In genomic region chr22:19962246-19962908, GRCh38 we compare ENCODE assay signal across 1 cellular context.
TF ChIP-seq lines count a peak whose summit lies in the region.

No MANE protein-coding gene starts in this region.

TF ChIP-seq in HepG2, 621 proteins besides CTCF, POLR2A, EP300 and RAD21 (continued from another document and continues in another):
- TF ChIP-seq, protein P1, sequence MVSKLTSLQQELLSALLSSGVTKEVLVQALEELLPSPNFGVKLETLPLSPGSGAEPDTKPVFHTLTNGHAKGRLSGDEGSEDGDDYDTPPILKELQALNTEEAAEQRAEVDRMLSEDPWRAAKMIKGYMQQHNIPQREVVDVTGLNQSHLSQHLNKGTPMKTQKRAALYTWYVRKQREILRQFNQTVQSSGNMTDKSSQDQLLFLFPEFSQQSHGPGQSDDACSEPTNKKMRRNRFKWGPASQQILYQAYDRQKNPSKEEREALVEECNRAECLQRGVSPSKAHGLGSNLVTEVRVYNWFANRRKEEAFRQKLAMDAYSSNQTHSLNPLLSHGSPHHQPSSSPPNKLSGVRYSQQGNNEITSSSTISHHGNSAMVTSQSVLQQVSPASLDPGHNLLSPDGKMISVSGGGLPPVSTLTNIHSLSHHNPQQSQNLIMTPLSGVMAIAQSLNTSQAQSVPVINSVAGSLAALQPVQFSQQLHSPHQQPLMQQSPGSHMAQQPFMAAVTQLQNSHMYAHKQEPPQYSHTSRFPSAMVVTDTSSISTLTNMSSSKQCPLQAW (CRISPR knock-in tag; IDR thresholded peaks at IDR 0.05), result no peak; the same call in 1 of the 2 replicates
- TF ChIP-seq ZNF501 (CRISPR knock-in tag; IDR thresholded peaks at IDR 0.05), result no peak
- 0 out of 2 replicates have a peak, but pooled peaks have one; percentile 53 for TF ChIP-seq SRY (CRISPR knock-in tag; IDR thresholded peaks at IDR 0.05)
- TF ChIP-seq ZNF691 (CRISPR knock-in tag; IDR thresholded peaks at IDR 0.05; ENCODE audit: borderline replicate concordance, low read depth), result peak; percentile 1; the same call in 1 of the 2 replicates
- peak; percentile 39; the same call in 1 of the 2 replicates for TF ChIP-seq DRAP1 (CRISPR knock-in tag; IDR thresholded peaks at IDR 0.05)
- TF ChIP-seq ZFP41 (CRISPR knock-in tag; IDR thresholded peaks at IDR 0.05; ENCODE audit: borderline replicate concordance), result 0 out of 2 replicates have a peak, but pooled peaks have one; percentile 74
- TF ChIP-seq, protein P2, sequence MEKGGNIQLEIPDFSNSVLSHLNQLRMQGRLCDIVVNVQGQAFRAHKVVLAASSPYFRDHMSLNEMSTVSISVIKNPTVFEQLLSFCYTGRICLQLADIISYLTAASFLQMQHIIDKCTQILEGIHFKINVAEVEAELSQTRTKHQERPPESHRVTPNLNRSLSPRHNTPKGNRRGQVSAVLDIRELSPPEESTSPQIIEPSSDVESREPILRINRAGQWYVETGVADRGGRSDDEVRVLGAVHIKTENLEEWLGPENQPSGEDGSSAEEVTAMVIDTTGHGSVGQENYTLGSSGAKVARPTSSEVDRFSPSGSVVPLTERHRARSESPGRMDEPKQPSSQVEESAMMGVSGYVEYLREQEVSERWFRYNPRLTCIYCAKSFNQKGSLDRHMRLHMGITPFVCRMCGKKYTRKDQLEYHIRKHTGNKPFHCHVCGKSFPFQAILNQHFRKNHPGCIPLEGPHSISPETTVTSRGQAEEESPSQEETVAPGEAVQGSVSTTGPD (CRISPR knock-in tag; IDR thresholded peaks at IDR 0.05), result no peak
- 0 out of 2 replicates have a peak, but pooled peaks have one; percentile 6 for TF ChIP-seq SOX5 (CRISPR knock-in tag; IDR thresholded peaks at IDR 0.05; ENCODE audit: borderline replicate concordance)
- peak; percentile 5; the same call in 1 of the 2 replicates for TF ChIP-seq ZNF350 (CRISPR knock-in tag; IDR thresholded peaks at IDR 0.05; ENCODE audit: borderline replicate concordance, low read depth)
- TF ChIP-seq MAFK (conservative IDR thresholded peaks at IDR 0.05 in 1 of 2, IDR thresholded peaks at IDR 0.05 in 1 of 2; ENCODE audit: low read length in 2 of 2), result no peak
- peak; percentile 33; the same call in 1 of the 2 replicates for TF ChIP-seq ZNF768 (CRISPR knock-in tag; IDR thresholded peaks at IDR 0.05)
- 0 out of 2 replicates have a peak, but pooled peaks have one; percentile 32 for TF ChIP-seq CHCHD3 (CRISPR knock-in tag; IDR thresholded peaks at IDR 0.05)
- no peak for TF ChIP-seq POGK (CRISPR knock-in tag; conservative IDR thresholded peaks at IDR 0.05)
- TF ChIP-seq, protein P3, sequence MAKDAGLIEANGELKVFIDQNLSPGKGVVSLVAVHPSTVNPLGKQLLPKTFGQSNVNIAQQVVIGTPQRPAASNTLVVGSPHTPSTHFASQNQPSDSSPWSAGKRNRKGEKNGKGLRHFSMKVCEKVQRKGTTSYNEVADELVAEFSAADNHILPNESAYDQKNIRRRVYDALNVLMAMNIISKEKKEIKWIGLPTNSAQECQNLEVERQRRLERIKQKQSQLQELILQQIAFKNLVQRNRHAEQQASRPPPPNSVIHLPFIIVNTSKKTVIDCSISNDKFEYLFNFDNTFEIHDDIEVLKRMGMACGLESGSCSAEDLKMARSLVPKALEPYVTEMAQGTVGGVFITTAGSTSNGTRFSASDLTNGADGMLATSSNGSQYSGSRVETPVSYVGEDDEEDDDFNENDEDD (CRISPR knock-in tag; IDR thresholded peaks at IDR 0.05; ENCODE audit: borderline replicate concordance), result peak; percentile 28; the same call in 1 of the 2 replicates
- peak; percentile 73; the same call in 1 of the 2 replicates for TF ChIP-seq HIC2 (CRISPR knock-in tag; IDR thresholded peaks at IDR 0.05; ENCODE audit: low read depth)
- no peak for TF ChIP-seq ZNF263 (CRISPR knock-in tag; IDR thresholded peaks at IDR 0.05)
- no peak for TF ChIP-seq ZNF282 (IDR thresholded peaks at IDR 0.05; ENCODE audit: partially characterized antibody)
- TF ChIP-seq, protein P4, sequence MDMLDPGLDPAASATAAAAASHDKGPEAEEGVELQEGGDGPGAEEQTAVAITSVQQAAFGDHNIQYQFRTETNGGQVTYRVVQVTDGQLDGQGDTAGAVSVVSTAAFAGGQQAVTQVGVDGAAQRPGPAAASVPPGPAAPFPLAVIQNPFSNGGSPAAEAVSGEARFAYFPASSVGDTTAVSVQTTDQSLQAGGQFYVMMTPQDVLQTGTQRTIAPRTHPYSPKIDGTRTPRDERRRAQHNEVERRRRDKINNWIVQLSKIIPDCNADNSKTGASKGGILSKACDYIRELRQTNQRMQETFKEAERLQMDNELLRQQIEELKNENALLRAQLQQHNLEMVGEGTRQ (IDR thresholded peaks at IDR 0.05; ENCODE audit: low read depth, low read length), result no peak
- TF ChIP-seq, protein P4 (CRISPR knock-in tag; IDR thresholded peaks at IDR 0.05; ENCODE audit: borderline replicate concordance), result no peak; the same call in 1 of the 2 replicates
- TF ChIP-seq MXI1 (IDR thresholded peaks at IDR 0.05; ENCODE audit: borderline replicate concordance, low read depth, low read length), result no peak; the same call in 2 of the 3 replicates
- TF ChIP-seq ZEB1 (IDR thresholded peaks at IDR 0.05; ENCODE audit: insufficient replicate concordance, low read depth), result no peak
- 0 out of 2 replicates have a peak, but pooled peaks have one; percentile 78 for TF ChIP-seq ZNF597 (CRISPR knock-in tag; IDR thresholded peaks at IDR 0.05)
- TF ChIP-seq HMGXB4 (CRISPR knock-in tag; IDR thresholded peaks at IDR 0.05; ENCODE audit: borderline replicate concordance in 1 of 2, low read depth in 1 of 2), result peak in 1 of 2 experiments; percentile 69; a peak in 3 of 4 replicates
- peak; percentile 41; the same call in 1 of the 2 replicates for TF ChIP-seq SP5 (CRISPR knock-in tag; IDR thresholded peaks at IDR 0.05; ENCODE audit: borderline replicate concordance, low read depth)
- TF ChIP-seq SIN3A (IDR thresholded peaks at IDR 0.05; ENCODE audit: borderline replicate concordance, low read depth, low read length), result peak; percentile 42; the same call in 1 of the 2 replicates
- no peak for TF ChIP-seq NR2F2 (IDR thresholded peaks at IDR 0.05; ENCODE audit: borderline replicate concordance, low read depth)
- TF ChIP-seq SP140L (CRISPR knock-in tag; IDR thresholded peaks at IDR 0.05; ENCODE audit: borderline replicate concordance), result no peak
- 0 out of 2 replicates have a peak, but pooled peaks have one; percentile 30 for TF ChIP-seq ZNF563 (CRISPR knock-in tag; IDR thresholded peaks at IDR 0.05)
- TF ChIP-seq, protein P5, sequence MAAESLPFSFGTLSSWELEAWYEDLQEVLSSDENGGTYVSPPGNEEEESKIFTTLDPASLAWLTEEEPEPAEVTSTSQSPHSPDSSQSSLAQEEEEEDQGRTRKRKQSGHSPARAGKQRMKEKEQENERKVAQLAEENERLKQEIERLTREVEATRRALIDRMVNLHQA (CRISPR knock-in tag; IDR thresholded peaks at IDR 0.05), result no peak
- TF ChIP-seq ZSCAN12 (CRISPR knock-in tag; IDR thresholded peaks at IDR 0.05), result no peak
- TF ChIP-seq, protein P6, sequence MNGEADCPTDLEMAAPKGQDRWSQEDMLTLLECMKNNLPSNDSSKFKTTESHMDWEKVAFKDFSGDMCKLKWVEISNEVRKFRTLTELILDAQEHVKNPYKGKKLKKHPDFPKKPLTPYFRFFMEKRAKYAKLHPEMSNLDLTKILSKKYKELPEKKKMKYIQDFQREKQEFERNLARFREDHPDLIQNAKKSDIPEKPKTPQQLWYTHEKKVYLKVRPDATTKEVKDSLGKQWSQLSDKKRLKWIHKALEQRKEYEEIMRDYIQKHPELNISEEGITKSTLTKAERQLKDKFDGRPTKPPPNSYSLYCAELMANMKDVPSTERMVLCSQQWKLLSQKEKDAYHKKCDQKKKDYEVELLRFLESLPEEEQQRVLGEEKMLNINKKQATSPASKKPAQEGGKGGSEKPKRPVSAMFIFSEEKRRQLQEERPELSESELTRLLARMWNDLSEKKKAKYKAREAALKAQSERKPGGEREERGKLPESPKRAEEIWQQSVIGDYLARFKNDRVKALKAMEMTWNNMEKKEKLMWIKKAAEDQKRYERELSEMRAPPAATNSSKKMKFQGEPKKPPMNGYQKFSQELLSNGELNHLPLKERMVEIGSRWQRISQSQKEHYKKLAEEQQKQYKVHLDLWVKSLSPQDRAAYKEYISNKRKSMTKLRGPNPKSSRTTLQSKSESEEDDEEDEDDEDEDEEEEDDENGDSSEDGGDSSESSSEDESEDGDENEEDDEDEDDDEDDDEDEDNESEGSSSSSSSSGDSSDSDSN (CRISPR knock-in tag; IDR thresholded peaks at IDR 0.05), result 0 out of 2 replicates have a peak, but pooled peaks have one; percentile 43
- 0 out of 2 replicates have a peak, but pooled peaks have one; percentile 27 for TF ChIP-seq KDM5A (IDR thresholded peaks at IDR 0.05; ENCODE audit: borderline replicate concordance, low read length)
- 0 out of 2 replicates have a peak, but pooled peaks have one; percentile 3 for TF ChIP-seq HNF4A (CRISPR knock-in tag; IDR thresholded peaks at IDR 0.05)
- TF ChIP-seq ZNF343 (CRISPR knock-in tag; IDR thresholded peaks at IDR 0.05), result no peak
